Comparison of ENCODE assay signal across 15 cellular contexts in the genomic region with DNA sequence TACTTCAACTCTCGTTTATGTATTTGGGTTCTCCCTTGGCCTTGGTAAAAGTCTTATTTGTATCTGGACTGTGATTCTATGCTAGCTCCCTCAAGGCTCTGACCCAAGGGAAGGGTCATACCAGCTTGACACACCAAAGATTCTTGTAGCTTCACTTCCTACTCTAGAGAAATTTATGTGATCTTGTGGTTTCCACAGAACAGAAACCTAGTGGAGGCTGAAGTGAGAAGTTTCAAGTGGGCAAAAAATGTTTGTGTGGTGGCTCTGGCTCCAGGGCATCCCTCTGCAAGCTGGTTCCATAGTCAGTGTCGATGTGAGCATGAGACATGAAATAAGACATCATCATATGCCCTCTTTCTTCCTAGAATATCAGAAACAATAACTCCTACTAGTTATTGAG. TPM values are rescaled to one million over a fixed set of nuclear protein-coding genes. Genes with fewer than 3 reads are reported as not detected.
DNase-seq lines count a peak whose midpoint lies in the region; ATAC-seq and TF ChIP-seq lines count a peak whose summit lies in the region.
"Had no signal": no experiment of that assay in that cellular context is flagged by ENCODE, and none has a peak within 500 bp of the region (broad histone marks: within the 10 kb centered on the region; RNA-seq: fewer than 3 reads in every experiment).

No MANE protein-coding gene starts in this region.

- H3K4me3 ChIP-seq in GM12865 (ENCODE audit: low read depth, low read length) (no peak overlapping the region), GM23338 (no peak overlapping the region), BE2C (ENCODE audit: low read depth, low read length) (no peak overlapping the region)
- H3K4me3 ChIP-seq: lung, thoracic aorta had no signal

- DNase-seq in GM12865 (ENCODE audit: low read depth): peak; percentile 51
- DNase-seq in HPDE6-E6E7 (ENCODE audit: extremely low spot score): no peak
- no peak for DNase-seq in GM23338 (ENCODE audit: low spot score)
- DNase-seq in Calu3: no peak
- DNase-seq in BE2C: no peak
- DNase-seq: activated CD4-positive, alpha-beta T cell treated with anti-CD3 and anti-CD28 coated beads, Interleukin-2, amount 50 U/mL, for 48 hours; activated naive CD8-positive, alpha-beta T cell treated with anti-CD3 and anti-CD28 coated beads, Interleukin-2, amount 10 ng/mL, durations not matched to agents 7 days and 5 days; HCEC 1CT; stimulated activated CD4-positive, alpha-beta T cell treated with anti-CD3 and anti-CD28 coated beads, Interleukin-4, amount 100 ng/mL, for 4 hours; T-cell had no signal

- H3K79me2 ChIP-seq in GM23338 (replicated peaks; ENCODE audit: insufficient read depth): no peaks in the 10 kb centered on the region

- CTCF ChIA-PET in Calu3 (lab: Charles Lee): no interaction called here

- ATAC-seq in GM19397 (IDR thresholded peaks at IDR 0.05; ENCODE audit: unreplicated experiment) (peak; percentile 61), HG02798 (IDR thresholded peaks at IDR 0.05; ENCODE audit: poor library complexity, unreplicated experiment) (peak; percentile 65), HG03469 (IDR thresholded peaks at IDR 0.05; ENCODE audit: unreplicated experiment) (peak; percentile 66), GM23338 (no peak)
- ATAC-seq: T-cell had no signal

- H3K4me1 Mint-ChIP-seq in GM23338 (peaks cover 27% of the 10 kb centered on the region), Calu3 (ENCODE audit: low read depth, unreplicated experiment) (peaks cover 4% of the 10 kb centered on the region)
- H3K4me1 Mint-ChIP-seq: T-cell had no signal

- H3K27ac Mint-ChIP-seq in GM23338 (no peak overlapping the region), Calu3 (ENCODE audit: unreplicated experiment) (no peak overlapping the region)
- H3K27ac Mint-ChIP-seq: activated naive CD8-positive, alpha-beta T cell treated with anti-CD3 and anti-CD28 coated beads, Interleukin-2, amount 10 ng/mL, durations not matched to agents 7 days and 5 days; T-cell had no signal

- H3K27me3 Mint-ChIP-seq in GM23338 (ENCODE audit: insufficient read depth, low read depth, poor library complexity) (no peaks in the 10 kb centered on the region), Calu3 (ENCODE audit: unreplicated experiment) (no peaks in the 10 kb centered on the region)

- intact Hi-C loops in Calu3 (cut with micrococcal nuclease; ENCODE audit: unreplicated experiment): no loop called here

- no TSS peak for BruUV-seq in Calu3 (replicated peaks; lab: Mats Ljungman, UMichigan)

- H3K4me2 ChIP-seq in GM23338: no peak overlapping the region

- no peaks in the 10 kb centered on the region; the same call in 1 of the 2 replicates for H3K9me2 ChIP-seq in GM23338 (ENCODE audit: insufficient read depth)

- no peaks in the 10 kb centered on the region for H3K27me3 ChIP-seq in GM23338 (ENCODE audit: insufficient read depth)
- peaks cover 18% of the 10 kb centered on the region for H3K27me3 ChIP-seq in BE2C

- H3K36me3 ChIP-seq in GM23338 (ENCODE audit: insufficient read depth) (no peaks in the 10 kb centered on the region), BE2C (no peaks in the 10 kb centered on the region)
- H3K36me3 ChIP-seq: thoracic aorta had no signal

- H3K9me3 ChIP-seq in BE2C: no peaks in the 10 kb centered on the region
- H3K9me3 ChIP-seq: thoracic aorta had no signal

- H2AFZ ChIP-seq in GM23338: no peak overlapping the region

- H3F3A ChIP-seq in GM23338 (replicated peaks; ENCODE audit: low read depth): no peaks in the 10 kb centered on the region

- H3K9me3 Mint-ChIP-seq in GM23338: no peaks in the 10 kb centered on the region
- no peaks in the 10 kb centered on the region for H3K9me3 Mint-ChIP-seq in Calu3 (ENCODE audit: low read depth, unreplicated experiment)
- H3K9me3 Mint-ChIP-seq: activated naive CD8-positive, alpha-beta T cell treated with anti-CD3 and anti-CD28 coated beads, Interleukin-2, amount 10 ng/mL, durations not matched to agents 7 days and 5 days; T-cell had no signal

- H3K4me1 ChIP-seq in GM23338 (ENCODE audit: insufficient read depth) (peaks cover 10% of the 10 kb centered on the region), BE2C (no peaks in the 10 kb centered on the region)

- no peak for TF ChIP-seq CTCF in GM12865 (IDR thresholded peaks at IDR 0.05; ENCODE audit: insufficient read depth, low read depth, low read length, missing control alignments)
- TF ChIP-seq CTCF in GM23338 (conservative IDR thresholded peaks at IDR 0.05; ENCODE audit: low read depth in 2 of 2): no peak
- TF ChIP-seq CTCF in Calu3 (IDR thresholded peaks at IDR 0.05; ENCODE audit: unreplicated experiment): no peak
- no peak for TF ChIP-seq CTCF in BE2C (IDR thresholded peaks at IDR 0.05; ENCODE audit: low read depth, low read length)

- H3K4me3 Mint-ChIP-seq in GM23338 (no peak overlapping the region), Calu3 (ENCODE audit: low read depth, unreplicated experiment) (no peak overlapping the region)
- H3K4me3 Mint-ChIP-seq: activated naive CD8-positive, alpha-beta T cell treated with anti-CD3 and anti-CD28 coated beads, Interleukin-2, amount 10 ng/mL, durations not matched to agents 7 days and 5 days; T-cell had no signal

- no peaks in the 10 kb centered on the region for H4K20me1 ChIP-seq in GM23338 (replicated peaks; ENCODE audit: insufficient read depth)

- H3K36me3 Mint-ChIP-seq in GM23338 (ENCODE audit: low read depth) (no peaks in the 10 kb centered on the region), Calu3 (ENCODE audit: insufficient read depth, unreplicated experiment) (peaks cover 2% of the 10 kb centered on the region)
- H3K36me3 Mint-ChIP-seq: T-cell had no signal

- no peak overlapping the region for H3K27ac ChIP-seq in GM23338 (ENCODE audit: low read depth)
- H3K27ac ChIP-seq: thoracic aorta had no signal

TF ChIP-seq in GM23338, 12 proteins besides CTCF, POLR2A, EP300 and RAD21 (continues in another document):
- TF ChIP-seq ZNF114 (CRISPR knock-in tag; IDR thresholded peaks at IDR 0.05) (no peak), STAT1 (IDR thresholded peaks at IDR 0.05; ENCODE audit: unreplicated experiment) (no peak), EZH2 (IDR thresholded peaks at IDR 0.05; ENCODE audit: low read depth, unreplicated experiment) (no peak), JUNB (IDR thresholded peaks at IDR 0.05; ENCODE audit: unreplicated experiment) (no peak), CREB1 (CRISPR knock-in tag; IDR thresholded peaks at IDR 0.05; ENCODE audit: low read depth) (no peak), ZNF331 (CRISPR knock-in tag; IDR thresholded peaks at IDR 0.05; ENCODE audit: low read depth) (no peak), REST (IDR thresholded peaks at IDR 0.05; ENCODE audit: unreplicated experiment) (no peak)

RNA-seq across cellular contexts. Expression of gene TNFRSF21, which starts 48.1 kb away (rescaled TPM):
- total RNA-seq in GM23338 (2014; rRNA removed; shearing (Covaris generic)): 48.1 and 48.5 TPM in 2 replicates
- polyA plus RNA-seq in GM23338 (2016; fragmentation: Nextera tagmentation; extraction: Ambion mirVana): 22.1 and 22.8 TPM in 2 replicates
- 255 and 282 TPM in 2 replicates for total RNA-seq in Calu3 (2022)
- 43.5 TPM for polyA plus RNA-seq in BE2C (2012; ENCODE audit: insufficient read depth, insufficient read length, low read depth)
